17 cellular contexts compared by ENCODE assay signal in genomic region chr11:57888385-57888784, GRCh38.
DNase-seq lines count a peak whose midpoint lies in the region; ATAC-seq and TF ChIP-seq lines count a peak whose summit lies in the region.
"Had no signal": no experiment of that assay in that cellular context is flagged by ENCODE, and none has a peak within 500 bp of the region (broad histone marks: within the 10 kb centered on the region; RNA-seq: fewer than 3 reads in every experiment).

No MANE protein-coding gene starts in this region.

- no peaks in the 10 kb centered on the region for H3K36me3 Mint-ChIP-seq in GM23338 (ENCODE audit: low read depth)
- H3K36me3 Mint-ChIP-seq: CD8-positive, alpha-beta T cell had no signal

- H3K27ac Mint-ChIP-seq in GM23338, result 0 out of 2 replicates have a peak overlapping the region, but pooled peaks have one; percentile 1
- H3K27ac Mint-ChIP-seq: B cell; CD4-positive, alpha-beta T cell; CD8-positive, alpha-beta T cell had no signal

- H3K79me2 ChIP-seq in GM23338 (replicated peaks; ENCODE audit: insufficient read depth), result no peaks in the 10 kb centered on the region

- DNase-seq in GM23338 (ENCODE audit: low spot score), result no peak
- peak; percentile 38 for DNase-seq in middle frontal gyrus (ENCODE audit: extremely low spot score, low spot score)
- DNase-seq in superior temporal gyrus (ENCODE audit: extremely low spot score), result peak; percentile 57
- DNase-seq in NCI-H2227 treated with DMSO at 0.1 percent for 48 hours (lab: John Stamatoyannopoulos, UW), result no peak
- DNase-seq: AML-193; Caco-2; Calu3; CD4-positive, alpha-beta T cell; CD8-positive, alpha-beta T cell; DMS79 treated with DMSO at 0.1 percent for 48 hours; GF-D8 had no signal

- no peaks in the 10 kb centered on the region for H3K27me3 ChIP-seq in GM23338 (ENCODE audit: insufficient read depth)
- H3K27me3 ChIP-seq: BLaER1 treated with 17β-estradiol and CSF1 and Interleukin-3, amounts not matched to agents 10 nM and 100 nM had no signal

- peaks cover 16% of the 10 kb centered on the region for H3K4me1 Mint-ChIP-seq in GM23338
- H3K4me1 Mint-ChIP-seq: B cell had no signal

- H3K36me3 ChIP-seq in GM23338 (ENCODE audit: insufficient read depth), result no peaks in the 10 kb centered on the region
- H3K36me3 ChIP-seq: BLaER1 treated with 17β-estradiol and CSF1 and Interleukin-3, amounts not matched to agents 10 nM and 100 nM had no signal

- no peaks in the 10 kb centered on the region for H3F3A ChIP-seq in GM23338 (replicated peaks; ENCODE audit: low read depth)

- no peak for ATAC-seq in GM23338
- no peak for ATAC-seq in HG02610 (IDR thresholded peaks at IDR 0.05; ENCODE audit: unreplicated experiment)
- ATAC-seq: A549; CD8-positive, alpha-beta T cell had no signal

- peaks cover 10% of the 10 kb centered on the region for H3K4me1 ChIP-seq in GM23338 (ENCODE audit: insufficient read depth)
- H3K4me1 ChIP-seq: A549, Caco-2 had no signal

- H3K4me3 ChIP-seq in GM23338, result no peak overlapping the region
- H3K4me3 ChIP-seq: A549; BLaER1 treated with 17β-estradiol and CSF1 and Interleukin-3, amounts not matched to agents 10 nM and 100 nM had no signal

- no peak for TF ChIP-seq CTCF in GM23338 (conservative IDR thresholded peaks at IDR 0.05; ENCODE audit: low read depth in 2 of 2)

- no peak overlapping the region for H3K4me2 ChIP-seq in GM23338
- H3K4me2 ChIP-seq: A549; BLaER1 treated with 17β-estradiol and CSF1 and Interleukin-3, amounts not matched to agents 10 nM and 100 nM had no signal

- H3K9me2 ChIP-seq in GM23338 (ENCODE audit: insufficient read depth), result no peaks in the 10 kb centered on the region

- H3K4me3 Mint-ChIP-seq in GM23338, result no peak overlapping the region
- H3K4me3 Mint-ChIP-seq: B cell; CD4-positive, alpha-beta T cell; CD8-positive, alpha-beta T cell had no signal

- H3K27ac ChIP-seq in GM23338 (ENCODE audit: low read depth), result no peak overlapping the region
- H3K27ac ChIP-seq: 22Rv1; A549; BLaER1 treated with 17β-estradiol and CSF1 and Interleukin-3, amounts not matched to agents 10 nM and 100 nM; C4-2B had no signal

- no peaks in the 10 kb centered on the region for H4K20me1 ChIP-seq in GM23338 (replicated peaks; ENCODE audit: insufficient read depth)
- H4K20me1 ChIP-seq: BLaER1 treated with 17β-estradiol and CSF1 and Interleukin-3, amounts not matched to agents 10 nM and 100 nM had no signal

- no peaks in the 10 kb centered on the region for H3K9me3 Mint-ChIP-seq in GM23338
- H3K9me3 Mint-ChIP-seq: CD4-positive, alpha-beta T cell; CD8-positive, alpha-beta T cell had no signal

- H3K27me3 Mint-ChIP-seq in GM23338 (ENCODE audit: insufficient read depth, low read depth, poor library complexity), result no peaks in the 10 kb centered on the region

- H2AFZ ChIP-seq in GM23338, result no peak overlapping the region

TF ChIP-seq in GM23338, 12 proteins besides CTCF, POLR2A, EP300 and RAD21 (continues in another document):
- TF ChIP-seq CREB1 (CRISPR knock-in tag; IDR thresholded peaks at IDR 0.05; ENCODE audit: low read depth) (no peak), ZNF114 (CRISPR knock-in tag; IDR thresholded peaks at IDR 0.05) (no peak), ETS1 (IDR thresholded peaks at IDR 0.05) (no peak), REST (IDR thresholded peaks at IDR 0.05; ENCODE audit: unreplicated experiment) (no peak), JUNB (IDR thresholded peaks at IDR 0.05; ENCODE audit: unreplicated experiment) (no peak), EZH2 (IDR thresholded peaks at IDR 0.05; ENCODE audit: low read depth, unreplicated experiment) (no peak), EZH2phosphoT487 (IDR thresholded peaks at IDR 0.05; ENCODE audit: unreplicated experiment) (no peak), POLR2AphosphoS5 (IDR thresholded peaks at IDR 0.05; ENCODE audit: low read depth) (no peak), NANOG (IDR thresholded peaks at IDR 0.05; ENCODE audit: borderline replicate concordance) (no peak)

Comparison
In these comparisons a context has a peak if more than half of its experiments do, and no peak if none do; other contexts are left out.
1. DNase-seq: peak in middle frontal gyrus (single experiment) and superior temporal gyrus (single experiment); none in GM23338 (single experiment) and NCI-H2227 treated with DMSO at 0.1 percent for 48 hours (single experiment).